In genomic region chr21:35226302-35226701, GRCh38 we compare ENCODE assay signal across 12 cellular contexts.
DNase-seq lines count a peak whose midpoint lies in the region; ATAC-seq, FAIRE-seq and TF ChIP-seq lines count a peak whose summit lies in the region.
"Had no signal": no experiment of that assay in that cellular context is flagged by ENCODE, and none has a peak within 500 bp of the region (broad histone marks: within the 10 kb centered on the region; RNA-seq: fewer than 3 reads in every experiment).

No MANE protein-coding gene starts in this region.

- peaks cover 0 to 1% (median 0%) of the 10 kb centered on the region in 7 donors for H3K9me3 Mint-ChIP-seq in CD4-positive, CD25-positive, alpha-beta regulatory T cell
- no peaks in the 10 kb centered on the region for H3K9me3 Mint-ChIP-seq in chondrocyte (ENCODE audit: low read depth)
- no peaks in the 10 kb centered on the region for H3K9me3 Mint-ChIP-seq in natural killer cell treated with Interleukin-12 subunit alpha and Interleukin-12 subunit beta and Interleukin-15 and Interleukin-18, amount 100 ng/mL, for 72 hours

- no peak overlapping the region for H2AFZ ChIP-seq in MM.1S (ENCODE audit: low read length)

- peaks cover 17% of the 10 kb centered on the region for H4K20me1 ChIP-seq in MM.1S (ENCODE audit: insufficient read depth, low read length)

- no peaks in the 10 kb centered on the region for H3K36me3 ChIP-seq in CD4-positive, CD25-positive, alpha-beta regulatory T cell (ENCODE audit: control insufficient read depth, insufficient read depth, low read length)
- H3K36me3 ChIP-seq in MM.1S (replicated peaks; ENCODE audit: insufficient read depth, low read length) (no peaks in the 10 kb centered on the region), kidney (ENCODE audit: control insufficient read depth in 1 of 2, insufficient read depth in 2 of 2, low read length in 2 of 2) (no peaks in the 10 kb centered on the region)
- H3K36me3 ChIP-seq: upper lobe of left lung had no signal

- H3K4me2 ChIP-seq in MM.1S (ENCODE audit: low read depth, low read length), result peak overlapping the region; percentile 65

- no peaks in the 10 kb centered on the region for H3K27me3 ChIP-seq in CD4-positive, CD25-positive, alpha-beta regulatory T cell (ENCODE audit: control insufficient read depth, insufficient read depth, low read length)
- H3K27me3 ChIP-seq in MM.1S (replicated peaks; ENCODE audit: insufficient read depth, low read length), result peaks cover 59% of the 10 kb centered on the region
- H3K27me3 ChIP-seq: upper lobe of left lung had no signal

- TF ChIP-seq CTCF in MM.1S (IDR thresholded peaks at IDR 0.05; ENCODE audit: low read length) (no peak), chondrocyte (IDR thresholded peaks at IDR 0.05) (no peak), kidney (IDR thresholded peaks at IDR 0.05; ENCODE audit: borderline replicate concordance, extremely low read depth, insufficient read depth) (no peak)

- H3K36me3 Mint-ChIP-seq in CD4-positive, CD25-positive, alpha-beta regulatory T cell, result no peaks in the 10 kb centered on the region
- H3K36me3 Mint-ChIP-seq in chondrocyte (ENCODE audit: low read depth), result no peaks in the 10 kb centered on the region
- H3K36me3 Mint-ChIP-seq in natural killer cell treated with Interleukin-12 subunit alpha and Interleukin-12 subunit beta and Interleukin-15 and Interleukin-18, amount 100 ng/mL, for 72 hours, result no peaks in the 10 kb centered on the region

- H3K9me3 ChIP-seq in CD4-positive, CD25-positive, alpha-beta regulatory T cell (ENCODE audit: control insufficient read depth in 2 of 2, low read length in 2 of 2), result no peaks in the 10 kb centered on the region
- H3K9me3 ChIP-seq in MM.1S (replicated peaks; ENCODE audit: insufficient read depth, low read length) (no peaks in the 10 kb centered on the region), kidney (ENCODE audit: control insufficient read depth in 1 of 2, low read length in 2 of 2) (no peaks in the 10 kb centered on the region)
- H3K9me3 ChIP-seq: upper lobe of left lung had no signal

- no peak overlapping the region for H3K9ac ChIP-seq in MM.1S (ENCODE audit: low read length)
- H3K9ac ChIP-seq in kidney (ENCODE audit: low read length in 2 of 2), result no peak overlapping the region

- ATAC-seq in CD4-positive, CD25-positive, alpha-beta regulatory T cell (ENCODE audit: low read depth in 2 of 2), result no peak
- no peak for ATAC-seq in natural killer cell treated with Interleukin-12 subunit alpha and Interleukin-12 subunit beta and Interleukin-15 and Interleukin-18, amount 100 ng/mL, for 72 hours
- ATAC-seq in GM18907 (IDR thresholded peaks at IDR 0.05; ENCODE audit: unreplicated experiment), result no peak

- peak overlapping the region in 1 of 3 donors; percentile 86 for H3K27ac Mint-ChIP-seq in CD4-positive, CD25-positive, alpha-beta regulatory T cell
- peak overlapping the region; percentile 58 for H3K27ac Mint-ChIP-seq in chondrocyte (ENCODE audit: unreplicated experiment)
- H3K27ac Mint-ChIP-seq in natural killer cell treated with Interleukin-12 subunit alpha and Interleukin-12 subunit beta and Interleukin-15 and Interleukin-18, amount 100 ng/mL, for 72 hours, result peak overlapping the region; percentile 69 to 88

- peak overlapping the region; percentile 82 for H3K4me3 ChIP-seq in CD4-positive, CD25-positive, alpha-beta regulatory T cell (ENCODE audit: low read depth, low read length)
- H3K4me3 ChIP-seq in MM.1S (ENCODE audit: low read length), result peak overlapping the region; percentile 19
- no peak overlapping the region for H3K4me3 ChIP-seq in kidney (ENCODE audit: low read length in 2 of 2)
- H3K4me3 ChIP-seq: upper lobe of left lung had no signal

- no peak for DNase-seq in CD4-positive, CD25-positive, alpha-beta regulatory T cell
- DNase-seq in MM.1S (no peak), chondrocyte (ENCODE audit: low spot score) (no peak), SW 1271 (lab: John Stamatoyannopoulos, UW) (no peak), kidney (no peak)
- no peak for DNase-seq in natural killer cell treated with Interleukin-12 subunit alpha and Interleukin-12 subunit beta and Interleukin-15 and Interleukin-18, amount 100 ng/mL, for 72 hours (ENCODE audit: low spot score)
- DNase-seq in effector CD4-positive, alpha-beta T cell, result no peak
- DNase-seq: cerebellar nuclear complex, upper lobe of left lung had no signal

- peak overlapping the region in 1 of 4 donors; percentile 55 for H3K4me3 Mint-ChIP-seq in CD4-positive, CD25-positive, alpha-beta regulatory T cell
- no peak overlapping the region for H3K4me3 Mint-ChIP-seq in chondrocyte (ENCODE audit: unreplicated experiment)
- H3K4me3 Mint-ChIP-seq in natural killer cell treated with Interleukin-12 subunit alpha and Interleukin-12 subunit beta and Interleukin-15 and Interleukin-18, amount 100 ng/mL, for 72 hours, result peak overlapping the region; percentile 66

- H3K79me2 ChIP-seq in MM.1S (ENCODE audit: low read length), result no peaks in the 10 kb centered on the region

- H3K4me1 Mint-ChIP-seq in CD4-positive, CD25-positive, alpha-beta regulatory T cell, result peaks cover 31 to 47% (median 33%) of the 10 kb centered on the region in 4 donors
- H3K4me1 Mint-ChIP-seq in chondrocyte (ENCODE audit: low read depth), result peaks cover 36% of the 10 kb centered on the region
- peaks cover 47 to 53% of the 10 kb centered on the region in 2 donors for H3K4me1 Mint-ChIP-seq in natural killer cell treated with Interleukin-12 subunit alpha and Interleukin-12 subunit beta and Interleukin-15 and Interleukin-18, amount 100 ng/mL, for 72 hours (ENCODE audit: low read depth in 2 of 2)

- H3K27ac ChIP-seq in CD4-positive, CD25-positive, alpha-beta regulatory T cell (ENCODE audit: insufficient read depth, low read length, poor library complexity, severe bottlenecking), result peak overlapping the region; percentile 55
- H3K27ac ChIP-seq in MM.1S (ENCODE audit: low read length) (no peak overlapping the region), kidney (ENCODE audit: low read depth in 2 of 2, low read length in 2 of 2) (no peak overlapping the region)
- H3K27ac ChIP-seq: upper lobe of left lung had no signal

- no peaks in the 10 kb centered on the region for H3K9me2 ChIP-seq in MM.1S (replicated peaks; ENCODE audit: insufficient read depth, low read length)

- H3F3A ChIP-seq in MM.1S (ENCODE audit: insufficient read depth, low read length), result peaks cover 53% of the 10 kb centered on the region

- H3K4me1 ChIP-seq in CD4-positive, CD25-positive, alpha-beta regulatory T cell (ENCODE audit: control insufficient read depth, insufficient read depth, low read length, poor library complexity, severe bottlenecking), result peaks cover 37% of the 10 kb centered on the region
- H3K4me1 ChIP-seq in MM.1S (ENCODE audit: low read length) (peaks cover 62% of the 10 kb centered on the region), kidney (ENCODE audit: control insufficient read depth in 1 of 2, insufficient read depth in 1 of 2, low read depth in 1 of 2, low read length in 2 of 2) (peaks cover 0 to 6% of the 10 kb centered on the region in 2 donors)

- H3K27me3 Mint-ChIP-seq in CD4-positive, CD25-positive, alpha-beta regulatory T cell, result peaks cover 4% of the 10 kb centered on the region
- H3K27me3 Mint-ChIP-seq in chondrocyte (ENCODE audit: low read depth), result no peaks in the 10 kb centered on the region
- H3K27me3 Mint-ChIP-seq in natural killer cell treated with Interleukin-12 subunit alpha and Interleukin-12 subunit beta and Interleukin-15 and Interleukin-18, amount 100 ng/mL, for 72 hours, result peaks cover 0 to 5% of the 10 kb centered on the region in 2 donors

- FAIRE-seq in kidney (lab: Jason Lieb, UNC), result no peak
- FAIRE-seq: G401.6, islet of Langerhans had no signal

- intact Hi-C loops in kidney (cut with DNase I), result no loop called here

Comparison
In these comparisons a context has a peak if more than half of its experiments do, and no peak if none do; other contexts are left out.
1. H3K4me3 ChIP-seq: peak in CD4-positive, CD25-positive, alpha-beta regulatory T cell (single experiment) and MM.1S (single experiment); none in kidney (0 of 2).